Comparison of ENCODE assay signal across 1 cellular context in genomic region chr2:29655391-29656086, GRCh38.
A peak's percentile ranks its signal among the peaks of the same experiment; 100 is the strongest.
TF ChIP-seq lines count a peak whose summit lies in the region.

No MANE protein-coding gene starts in this region.

TF ChIP-seq in SK-N-SH treated with all-trans-retinoic acid at 6 μM for 48 hours, 23 proteins besides CTCF, POLR2A, EP300 and RAD21 (continued from another document):
- TF ChIP-seq POU6F1 (CRISPR knock-in tag; IDR thresholded peaks at IDR 0.05; ENCODE audit: borderline replicate concordance, low read depth) = no peak
- TF ChIP-seq CSRNP3 (CRISPR knock-in tag; IDR thresholded peaks at IDR 0.05) = no peak
- TF ChIP-seq GLIS3 (CRISPR knock-in tag; IDR thresholded peaks at IDR 0.05) = no peak
- TF ChIP-seq ZNF565 (CRISPR knock-in tag; conservative IDR thresholded peaks at IDR 0.05; ENCODE audit: low read depth) = no peak
- peak; percentile 35; the same call in 1 of the 2 replicates for TF ChIP-seq TCF4 (CRISPR knock-in tag; IDR thresholded peaks at IDR 0.05; ENCODE audit: borderline replicate concordance)
- no peak for TF ChIP-seq RARB (CRISPR knock-in tag; IDR thresholded peaks at IDR 0.05)
- TF ChIP-seq PPARA (CRISPR knock-in tag; IDR thresholded peaks at IDR 0.05; ENCODE audit: borderline replicate concordance) = no peak
- no peak for TF ChIP-seq ZFP3 (CRISPR knock-in tag; IDR thresholded peaks at IDR 0.05)
